In genomic region chr2:164474873-164475272, GRCh38 we compare ENCODE assay signal across 28 cellular contexts.
"Had no signal": no experiment of that assay in that cellular context is flagged by ENCODE, and none has a peak within 500 bp of the region (broad histone marks: within the 10 kb centered on the region; RNA-seq: fewer than 3 reads in every experiment).

No MANE protein-coding gene starts in this region.

- H3K27me3 ChIP-seq: colonic mucosa, dorsolateral prefrontal cortex, esophagus muscularis mucosa, esophagus squamous epithelium, foreskin keratinocyte, gastrocnemius medialis, gastroesophageal sphincter, heart left ventricle, heart right ventricle had no signal

- H3K4me3 ChIP-seq: colonic mucosa, coronary artery, dorsolateral prefrontal cortex, esophagus muscularis mucosa, esophagus squamous epithelium, gastrocnemius medialis, gastroesophageal sphincter, heart left ventricle, heart right ventricle had no signal

- DNase-seq: colonic mucosa; cortex of kidney; dermis blood vessel endothelial cell; dorsolateral prefrontal cortex; effector CD4-positive, alpha-beta T cell; effector CD8-positive, alpha-beta T cell; effector memory CD4-positive, alpha-beta T cell; effector memory CD8-positive, alpha-beta T cell; endodermal cell; erythroblast; esophagus squamous epithelium; foreskin fibroblast; foreskin keratinocyte; foreskin melanocyte; gastrocnemius medialis; glutamatergic neuron; head of caudate nucleus; heart left ventricle; heart right ventricle had no signal

- H3K27ac ChIP-seq: colonic mucosa, coronary artery, dorsolateral prefrontal cortex, epithelial cell of prostate, esophagus muscularis mucosa, esophagus squamous epithelium, foreskin keratinocyte, gastrocnemius medialis, gastroesophageal sphincter, heart left ventricle, heart right ventricle had no signal

- H3K4me1 ChIP-seq: colonic mucosa, esophagus muscularis mucosa, esophagus squamous epithelium, foreskin keratinocyte, gastroesophageal sphincter, heart left ventricle, heart right ventricle had no signal

- H3K9me3 ChIP-seq: colonic mucosa, esophagus muscularis mucosa, esophagus squamous epithelium, gastrocnemius medialis, gastroesophageal sphincter, heart left ventricle, heart right ventricle had no signal

- ATAC-seq: effector memory CD8-positive, alpha-beta T cell; esophagus mucosa; foreskin keratinocyte; gastrocnemius medialis; gastroesophageal sphincter; heart left ventricle; heart right ventricle had no signal

- FAIRE-seq: colon, endometrium, endothelial cell of umbilical vein, frontal cortex had no signal

- H3K36me3 ChIP-seq: colonic mucosa, esophagus muscularis mucosa, esophagus squamous epithelium, gastrocnemius medialis, gastroesophageal sphincter, heart left ventricle, heart right ventricle had no signal
